In the genomic region with DNA sequence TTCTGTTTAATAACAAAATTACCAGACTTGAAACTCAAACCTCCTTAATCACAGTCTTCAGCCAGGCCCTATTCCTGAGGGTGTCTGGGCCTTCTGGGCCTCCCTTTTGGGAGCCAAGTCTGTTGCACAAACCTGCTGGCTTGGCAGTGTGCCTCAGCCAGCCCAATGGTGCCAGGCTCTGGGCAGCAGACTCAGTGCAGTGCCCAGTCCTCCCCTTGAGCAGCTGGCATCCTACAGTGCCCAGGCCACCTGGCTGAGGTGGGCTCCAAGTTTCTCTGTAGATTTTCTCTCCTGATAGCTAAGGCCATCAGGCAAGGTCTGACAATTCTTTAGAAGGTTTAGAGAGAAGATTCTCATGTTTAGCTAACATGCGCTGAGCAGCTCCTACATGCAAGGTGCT, we compare ENCODE assay signal across 15 cellular contexts. TPM values are rescaled to one million over a fixed set of nuclear protein-coding genes. Genes with fewer than 3 reads are reported as not detected.
"Had no signal": no experiment of that assay in that cellular context is flagged by ENCODE, and none has a peak within 500 bp of the region (broad histone marks: within the 10 kb centered on the region; RNA-seq: fewer than 3 reads in every experiment).

No MANE protein-coding gene starts in this region.

RNA-seq across cellular contexts. Expression of gene LGALS9B, which starts 10.1 kb away (rescaled TPM):
- total RNA-seq: naive thymus-derived CD8-positive, alpha-beta T cell; natural killer cell treated with Interleukin-12 subunit alpha and Interleukin-12 subunit beta and Interleukin-15 and Interleukin-18, amount 100 ng/mL, for 72 hours; neural crest cell; osteoblast; progenitor cell of endocrine pancreas; psoas muscle; renal cortical epithelial cell; sciatic nerve; suprapubic skin; testis; upper lobe of right lung; urinary bladder; uterus had no signal
- polyA plus RNA-seq: naive thymus-derived CD8-positive, alpha-beta T cell; ovary; psoas muscle; right cardiac atrium; urinary bladder had no signal
